ENCODE assay signal across 9 cellular contexts in genomic region chr10:13382759-13383753, GRCh38. TPM values are rescaled to one million over a fixed set of nuclear protein-coding genes. Genes with fewer than 3 reads are reported as not detected.
DNase-seq lines count a peak whose midpoint lies in the region; ATAC-seq and TF ChIP-seq lines count a peak whose summit lies in the region.
"Had no signal": no experiment of that assay in that cellular context is flagged by ENCODE, and none has a peak within 500 bp of the region (broad histone marks: within the 10 kb centered on the region; RNA-seq: fewer than 3 reads in every experiment).

No MANE protein-coding gene starts in this region.

- no peaks in the 10 kb centered on the region; the same call in 2 of the 3 replicates for H3K9me3 Mint-ChIP-seq in GM23338
- H3K9me3 Mint-ChIP-seq in progenitor cell of endocrine pancreas (ENCODE audit: low read depth), result no peaks in the 10 kb centered on the region

- H3K4me2 ChIP-seq in GM23338, result peak overlapping the region; percentile 91

- 0 out of 2 replicates have a peak overlapping the region, but pooled peaks have one; percentile 26 for H3K27ac ChIP-seq in GM23338 (ENCODE audit: low read depth)
- H3K27ac ChIP-seq in esophagus muscularis mucosa (replicated peaks in 1 of 4), result peak overlapping the region in 1 of 4 donors; percentile 13

- H3K27ac Mint-ChIP-seq in GM23338 (no peak overlapping the region), progenitor cell of endocrine pancreas (peak overlapping the region; percentile 80)

- ATAC-seq in GM23338, result peak; percentile 89
- no peak for ATAC-seq in HG03135 (IDR thresholded peaks at IDR 0.05; ENCODE audit: unreplicated experiment)
- ATAC-seq in HG02678 (IDR thresholded peaks at IDR 0.05; ENCODE audit: unreplicated experiment), result no peak

- intact Hi-C loops in esophagus muscularis mucosa (cut with DNase I), result no loop called here
- intact Hi-C loops in head of caudate nucleus (cut with DNase I), result no loop called here

- H3K9me3 ChIP-seq in esophagus muscularis mucosa, result no peaks in the 10 kb centered on the region

- H4K20me1 ChIP-seq in GM23338 (replicated peaks; ENCODE audit: insufficient read depth), result no peaks in the 10 kb centered on the region

- H3K27me3 ChIP-seq in GM23338 (ENCODE audit: insufficient read depth) (peaks cover 17% of the 10 kb centered on the region), esophagus muscularis mucosa (peaks cover 0 to 67% (median 10%) of the 10 kb centered on the region in 4 donors)

- H3K4me3 ChIP-seq in GM23338 (peak overlapping the region; percentile 64), esophagus muscularis mucosa (peak overlapping the region; percentile 20 to 42 (median 32))

- no peak for TF ChIP-seq EP300 in esophagus muscularis mucosa (IDR thresholded peaks at IDR 0.05)

- peak; percentile 67 for DNase-seq in GM23338 (ENCODE audit: low spot score)
- peak; percentile 14 for DNase-seq in NCI-H774 (lab: John Stamatoyannopoulos, UW)
- no peak for DNase-seq in esophagus muscularis mucosa (ENCODE audit: extremely low spot score)
- DNase-seq in progenitor cell of endocrine pancreas (ENCODE audit: low spot score, unreplicated experiment), result peak; percentile 10
- DNase-seq in head of caudate nucleus, result no peak
- no peak for DNase-seq in NCI-H82 (lab: John Stamatoyannopoulos, UW)
- DNase-seq: NCI-H1930 had no signal

- H3K4me1 ChIP-seq in GM23338 (ENCODE audit: insufficient read depth), result peaks cover 19% of the 10 kb centered on the region
- peaks cover 6 to 11% (median 10%) of the 10 kb centered on the region in 4 donors for H3K4me1 ChIP-seq in esophagus muscularis mucosa

- WGBS in esophagus muscularis mucosa, result 17% methylated on average over 39 of the region's 39 CpGs

- H2AFZ ChIP-seq in GM23338, result peak overlapping the region; percentile 100

- H3K27me3 Mint-ChIP-seq in GM23338 (ENCODE audit: insufficient read depth, low read depth, poor library complexity) (peaks cover 14% of the 10 kb centered on the region), progenitor cell of endocrine pancreas (peaks cover 38% of the 10 kb centered on the region)

- H3F3A ChIP-seq in GM23338 (replicated peaks; ENCODE audit: low read depth), result peaks cover 10% of the 10 kb centered on the region

- no peaks in the 10 kb centered on the region for H3K9me2 ChIP-seq in GM23338 (ENCODE audit: insufficient read depth)

- no peak for TF ChIP-seq CTCF in GM23338 (conservative IDR thresholded peaks at IDR 0.05; ENCODE audit: low read depth in 2 of 2)
- no peak for TF ChIP-seq CTCF in esophagus muscularis mucosa (IDR thresholded peaks at IDR 0.05)
- no peak for TF ChIP-seq CTCF in progenitor cell of endocrine pancreas (IDR thresholded peaks at IDR 0.05; ENCODE audit: unreplicated experiment)

- H3K36me3 ChIP-seq in GM23338 (ENCODE audit: insufficient read depth) (no peaks in the 10 kb centered on the region), esophagus muscularis mucosa (no peaks in the 10 kb centered on the region)

- no peaks in the 10 kb centered on the region for H3K36me3 Mint-ChIP-seq in GM23338 (ENCODE audit: low read depth)
- no peaks in the 10 kb centered on the region for H3K36me3 Mint-ChIP-seq in progenitor cell of endocrine pancreas (ENCODE audit: insufficient read depth)

- H3K4me3 Mint-ChIP-seq in GM23338, result peak overlapping the region; percentile 66
- peak overlapping the region; percentile 74 for H3K4me3 Mint-ChIP-seq in progenitor cell of endocrine pancreas (ENCODE audit: low read depth)

- no peak for TF ChIP-seq POLR2A in esophagus muscularis mucosa (IDR thresholded peaks at IDR 0.05; ENCODE audit: low read depth)

- no peaks in the 10 kb centered on the region for H3K79me2 ChIP-seq in GM23338 (replicated peaks; ENCODE audit: insufficient read depth)

- H3K4me1 Mint-ChIP-seq in GM23338 (peaks cover 15% of the 10 kb centered on the region), progenitor cell of endocrine pancreas (ENCODE audit: low read depth) (peaks cover 7% of the 10 kb centered on the region)

TF ChIP-seq in GM23338, 12 proteins besides CTCF, POLR2A, EP300 and RAD21 (continues in another document):
- TF ChIP-seq ZNF331 (CRISPR knock-in tag; IDR thresholded peaks at IDR 0.05; ENCODE audit: low read depth) (no peak), POLR2AphosphoS5 (IDR thresholded peaks at IDR 0.05; ENCODE audit: low read depth) (no peak), ZNF114 (CRISPR knock-in tag; IDR thresholded peaks at IDR 0.05) (no peak), ZNF462 (CRISPR knock-in tag; IDR thresholded peaks at IDR 0.05) (no peak), ETS1 (IDR thresholded peaks at IDR 0.05) (no peak), JUNB (IDR thresholded peaks at IDR 0.05; ENCODE audit: unreplicated experiment) (no peak), CREB1 (CRISPR knock-in tag; IDR thresholded peaks at IDR 0.05; ENCODE audit: low read depth) (no peak), STAT1 (IDR thresholded peaks at IDR 0.05; ENCODE audit: unreplicated experiment) (no peak)

RNA-seq across cellular contexts. Expression of gene SEPHS1, which starts 35.0 kb away (rescaled TPM):
- 609 and 662 TPM in 2 replicates for total RNA-seq in GM23338 (2014; rRNA removed; shearing (Covaris generic))
- polyA plus RNA-seq in GM23338 (2016; fragmentation: Nextera tagmentation; extraction: Ambion mirVana), result 260 and 274 TPM in 2 replicates
- total RNA-seq in esophagus muscularis mucosa (10 to 100 TPM; 37.0 to 53.1 (median 46.0) TPM), progenitor cell of endocrine pancreas (117 and 127 TPM in 2 replicates)

Comparison
In these comparisons a context has a peak if more than half of its experiments do, and no peak if none do; other contexts are left out.
1. DNase-seq: peak in GM23338 (single experiment), NCI-H774 (single experiment) and progenitor cell of endocrine pancreas (single experiment); none in esophagus muscularis mucosa (single experiment), head of caudate nucleus (0 of 42) and NCI-H82 (single experiment).